ENCODE assay signal across 1 cellular context in genomic region chr7:155455776-155456516, GRCh38.
TF ChIP-seq lines count a peak whose summit lies in the region.

No MANE protein-coding gene starts in this region.

TF ChIP-seq in HCT116, 20 proteins besides CTCF, POLR2A, EP300 and RAD21 (continued from another document):
- TF ChIP-seq, protein P1, sequence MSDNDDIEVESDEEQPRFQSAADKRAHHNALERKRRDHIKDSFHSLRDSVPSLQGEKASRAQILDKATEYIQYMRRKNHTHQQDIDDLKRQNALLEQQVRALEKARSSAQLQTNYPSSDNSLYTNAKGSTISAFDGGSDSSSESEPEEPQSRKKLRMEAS (IDR thresholded peaks at IDR 0.05) = no peak
- TF ChIP-seq ZNF274 (IDR thresholded peaks at IDR 0.05; ENCODE audit: low read depth, low read length) (no peak), EGR1 (IDR thresholded peaks at IDR 0.05; ENCODE audit: low read depth) (no peak), YY1 (IDR thresholded peaks at IDR 0.05; ENCODE audit: extremely low read depth, insufficient replicate concordance, low read depth, low read length) (no peak), TCF7L2 (IDR thresholded peaks at IDR 0.05; ENCODE audit: borderline replicate concordance, extremely low read depth, insufficient read depth, insufficient read length) (no peak), REST (IDR thresholded peaks at IDR 0.05; ENCODE audit: low read depth) (no peak), FOSL1 (IDR thresholded peaks at IDR 0.05; ENCODE audit: low read depth) (no peak), EZH2phosphoT487 (IDR thresholded peaks at IDR 0.05; ENCODE audit: borderline replicate concordance) (no peak), SIN3A (IDR thresholded peaks at IDR 0.05; ENCODE audit: low read depth) (no peak), POLR2AphosphoS5 (IDR thresholded peaks at IDR 0.05; ENCODE audit: low read depth, low read length) (no peak), ELF1 (IDR thresholded peaks at IDR 0.05; ENCODE audit: borderline replicate concordance, low read depth) (no peak), CEBPB (IDR thresholded peaks at IDR 0.05; ENCODE audit: low read depth) (no peak)
- TF ChIP-seq, protein P2, sequence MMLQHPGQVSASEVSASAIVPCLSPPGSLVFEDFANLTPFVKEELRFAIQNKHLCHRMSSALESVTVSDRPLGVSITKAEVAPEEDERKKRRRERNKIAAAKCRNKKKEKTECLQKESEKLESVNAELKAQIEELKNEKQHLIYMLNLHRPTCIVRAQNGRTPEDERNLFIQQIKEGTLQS (IDR thresholded peaks at IDR 0.05) = no peak
